ENCODE assay signal across 20 cellular contexts in the genomic region with DNA sequence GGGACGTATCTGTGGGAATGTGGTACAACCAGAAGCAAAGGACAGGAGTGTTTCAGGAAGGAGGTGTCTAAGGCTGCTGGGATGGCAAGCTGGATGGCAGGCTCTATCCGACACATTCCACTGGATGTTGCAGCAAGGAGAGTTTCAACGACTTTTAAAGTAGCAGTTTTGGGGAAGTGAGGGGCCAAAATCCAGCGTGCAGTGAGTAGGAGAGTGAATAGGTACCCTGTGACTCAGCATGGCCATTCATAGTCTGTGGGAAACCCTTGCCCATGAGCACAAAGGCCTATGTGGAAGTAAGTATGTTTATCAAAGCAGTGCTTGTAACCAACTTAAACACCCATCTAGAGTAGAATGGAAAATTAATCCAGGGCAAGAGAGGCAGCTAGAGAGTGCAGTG.
A peak's percentile ranks its signal among the peaks of the same experiment; 100 is the strongest.
DNase-seq lines count a peak whose midpoint lies in the region; ATAC-seq, FAIRE-seq and TF ChIP-seq lines count a peak whose summit lies in the region.
"Had no signal": no experiment of that assay in that cellular context is flagged by ENCODE, and none has a peak within 500 bp of the region (broad histone marks: within the 10 kb centered on the region; RNA-seq: fewer than 3 reads in every experiment).

No MANE protein-coding gene starts in this region.

- TF ChIP-seq EP300 in HepG2 (IDR thresholded peaks at IDR 0.05; ENCODE audit: low read depth in 2 of 2, low read length in 2 of 2) = no peak
- no peak for TF ChIP-seq EP300 in HepG2 (CRISPR knock-in tag; IDR thresholded peaks at IDR 0.05; ENCODE audit: borderline replicate concordance)

- H2AFZ ChIP-seq in mammary epithelial cell (ENCODE audit: low read depth, low read length) (no peak overlapping the region), HepG2 (ENCODE audit: low read length) (no peak overlapping the region)
- H2AFZ ChIP-seq: GM23248 had no signal

- no peak for TF ChIP-seq POLR2A in HepG2 (IDR thresholded peaks at IDR 0.05; ENCODE audit: insufficient read depth in 1 of 2, low read depth in 2 of 2, low read length in 2 of 2)

- H4K20me1 ChIP-seq in mammary epithelial cell (ENCODE audit: insufficient read depth, low read length) (no peaks in the 10 kb centered on the region), HepG2 (ENCODE audit: insufficient read depth, low read length) (no peaks in the 10 kb centered on the region)

- intact Hi-C loops in mammary epithelial cell (cut with micrococcal nuclease) = no loop called here
- intact Hi-C loops in MCF 10A (cut with micrococcal nuclease) = no loop called here
- intact Hi-C loops in dendritic cell treated with granulocyte-macrophage colony-stimulating factor and Interleukin-4, amounts not matched to agents 40 ng/mL and 50 ng/mL, for 4 days (cut with micrococcal nuclease) = no loop called here
- intact Hi-C loops in upper lobe of right lung (cut with DNase I) = no loop called here
- intact Hi-C loops in HepG2 (cut with micrococcal nuclease; ENCODE audit: unreplicated experiment) = no loop called here

- H3K4me2 ChIP-seq in mammary epithelial cell (ENCODE audit: insufficient read depth, low read depth, low read length) = no peak overlapping the region
- H3K4me2 ChIP-seq in HepG2 (ENCODE audit: low read depth, low read length) = no peak overlapping the region

- FAIRE-seq in HepG2 (lab: Jason Lieb, UNC) = no peak
- FAIRE-seq: GM12878, RCC 7860 had no signal

- no peak overlapping the region for H3K27ac Mint-ChIP-seq in MCF 10A (ENCODE audit: low read depth, unreplicated experiment)
- peak overlapping the region; percentile 8 for H3K27ac Mint-ChIP-seq in dendritic cell treated with granulocyte-macrophage colony-stimulating factor and Interleukin-4, amounts not matched to agents 40 ng/mL and 50 ng/mL, for 4 days
- H3K27ac Mint-ChIP-seq: IgD-negative memory B cell had no signal

- no peaks in the 10 kb centered on the region for H3K36me3 ChIP-seq in mammary epithelial cell (ENCODE audit: insufficient read depth, low read length)
- H3K36me3 ChIP-seq in upper lobe of right lung = no peaks in the 10 kb centered on the region
- no peaks in the 10 kb centered on the region for H3K36me3 ChIP-seq in HepG2 (replicated peaks in 1 of 2; ENCODE audit: control insufficient read depth in 1 of 2, insufficient read depth in 2 of 2, low read length in 2 of 2)

- H3K79me2 ChIP-seq in mammary epithelial cell (ENCODE audit: insufficient read depth, low read length) (no peaks in the 10 kb centered on the region), HepG2 (ENCODE audit: insufficient read depth, low read length) (no peaks in the 10 kb centered on the region)

- H3K27ac ChIP-seq in mammary epithelial cell (ENCODE audit: insufficient read depth, low read depth, low read length) (no peak overlapping the region), upper lobe of right lung (no peak overlapping the region), HepG2 (ENCODE audit: extremely low read length, insufficient read depth, low read length) (no peak overlapping the region)
- H3K27ac ChIP-seq: GM23248 had no signal

- no peaks in the 10 kb centered on the region for H3K4me1 Mint-ChIP-seq in MCF 10A (ENCODE audit: insufficient read depth, unreplicated experiment)
- peaks cover 27% of the 10 kb centered on the region for H3K4me1 Mint-ChIP-seq in dendritic cell treated with granulocyte-macrophage colony-stimulating factor and Interleukin-4, amounts not matched to agents 40 ng/mL and 50 ng/mL, for 4 days (ENCODE audit: low read depth)
- H3K4me1 Mint-ChIP-seq: IgD-negative memory B cell had no signal

- peak; percentile 38 for ATAC-seq in upper lobe of right lung
- no peak for ATAC-seq in HepG2
- ATAC-seq in GM19397 (IDR thresholded peaks at IDR 0.05; ENCODE audit: unreplicated experiment) = no peak
- ATAC-seq: GM12878 had no signal

- dilution Hi-C loops in mammary epithelial cell (cut with HindIII; ENCODE audit: low sequenced_read_pairs) = no loop called here

- DNase-seq in mammary epithelial cell (peak; percentile 41), MCF 10A (ENCODE audit: unreplicated experiment) (no peak), NOMO-1 treated with DMSO at 0.1 percent for 48 hours (lab: John Stamatoyannopoulos, UW; ENCODE audit: unreplicated experiment) (peak; percentile 91), upper lobe of right lung (no peak), HepG2 (ENCODE audit: low spot score) (no peak), mucosa of gallbladder (ENCODE audit: low spot score) (no peak)
- DNase-seq: DND-41, GDM1, GM23248, Kasumi-1, NCI-H1092 treated with DMSO at 0.1 percent for 48 hours, NCI-H2081 treated with DMSO at 0.1 percent for 48 hours, NCI-H82, SHP77 treated with DMSO at 0.1 percent for 48 hours, SW 1271 had no signal

- in situ Hi-C loops in mammary epithelial cell (cut with MboI; ENCODE audit: low sequenced_read_pairs in 2 of 2) = no loop called here
- in situ Hi-C loops in HepG2 (cut with HindIII; ENCODE audit: extremely low pct_ligation_motif_present, low pct_unique_long_range_greater_than_20kb) = no loop called here

- H3K9ac ChIP-seq in mammary epithelial cell (ENCODE audit: insufficient read depth, low read length) = no peak overlapping the region
- H3K9ac ChIP-seq in HepG2 (ENCODE audit: insufficient read depth, low read depth, low read length) = no peak overlapping the region
- H3K9ac ChIP-seq: GM23248 had no signal

- no peaks in the 10 kb centered on the region for H3K36me3 Mint-ChIP-seq in MCF 10A (ENCODE audit: insufficient read depth, unreplicated experiment)
- no peaks in the 10 kb centered on the region for H3K36me3 Mint-ChIP-seq in dendritic cell treated with granulocyte-macrophage colony-stimulating factor and Interleukin-4, amounts not matched to agents 40 ng/mL and 50 ng/mL, for 4 days (ENCODE audit: low read depth)

- H3K27me3 ChIP-seq in mammary epithelial cell (ENCODE audit: insufficient read depth, low read length) (no peaks in the 10 kb centered on the region), upper lobe of right lung (no peaks in the 10 kb centered on the region), HepG2 (ENCODE audit: control insufficient read depth in 1 of 2, insufficient read depth in 2 of 2, low read length in 2 of 2) (no peaks in the 10 kb centered on the region)

- no peaks in the 10 kb centered on the region for H3K9me3 Mint-ChIP-seq in MCF 10A (ENCODE audit: unreplicated experiment)
- H3K9me3 Mint-ChIP-seq in dendritic cell treated with granulocyte-macrophage colony-stimulating factor and Interleukin-4, amounts not matched to agents 40 ng/mL and 50 ng/mL, for 4 days = no peaks in the 10 kb centered on the region

- TF ChIP-seq RAD21 in HepG2 (CRISPR knock-in tag; IDR thresholded peaks at IDR 0.05) = no peak

- CTCF ChIA-PET in mammary epithelial cell (lab: Charles Lee; ENCODE audit: low non-redundant PET) = no interaction called here
- CTCF ChIA-PET in MCF 10A (lab: Yijun Ruan, JAX) = no interaction called here
- CTCF ChIA-PET in HepG2 (lab: Yijun Ruan, JAX; ENCODE audit: low intra/inter-chr PET ratio, low total read pairs) = no interaction called here

- no peak overlapping the region for H3K4me3 ChIP-seq in mammary epithelial cell (replicated peaks in 1 of 3; ENCODE audit: insufficient read depth in 1 of 3, low read depth in 2 of 3, low read length in 3 of 3)
- no peak overlapping the region for H3K4me3 ChIP-seq in upper lobe of right lung
- H3K4me3 ChIP-seq in HepG2 (replicated peaks in 1 of 3; ENCODE audit: insufficient read depth in 1 of 3, low read depth in 2 of 3, low read length in 3 of 3) = no peak overlapping the region
- H3K4me3 ChIP-seq: GM12878, GM23248 had no signal

- H3K4me3 Mint-ChIP-seq in MCF 10A (ENCODE audit: unreplicated experiment) = no peak overlapping the region
- H3K4me3 Mint-ChIP-seq in dendritic cell treated with granulocyte-macrophage colony-stimulating factor and Interleukin-4, amounts not matched to agents 40 ng/mL and 50 ng/mL, for 4 days = no peak overlapping the region
- H3K4me3 Mint-ChIP-seq: IgD-negative memory B cell had no signal

- no TSS peak for BruUV-seq in mammary epithelial cell (replicated peaks; lab: Mats Ljungman, UMichigan)
- BruUV-seq in MCF 10A (replicated peaks; lab: Mats Ljungman, UMichigan) = no TSS peak
- no TSS peak for BruUV-seq in HepG2 (replicated peaks; lab: Mats Ljungman, UMichigan)

- H3K9me3 ChIP-seq in mammary epithelial cell (replicated peaks; ENCODE audit: insufficient read depth, low read length) (no peaks in the 10 kb centered on the region), upper lobe of right lung (no peaks in the 10 kb centered on the region), HepG2 (ENCODE audit: low read length) (no peaks in the 10 kb centered on the region)

- 91% methylated on average over 4 of the region's 4 CpGs for WGBS in mammary epithelial cell (ENCODE audit: low coverage, missing lambda C conversion rate)
- 8% methylated on average over 4 of the region's 4 CpGs for WGBS in HepG2 (ENCODE audit: low lambda C conversion rate)

- POLR2A ChIA-PET in MCF 10A (lab: Yijun Ruan, JAX) (no interaction called here), HepG2 (lab: Yijun Ruan, JAX) (no interaction called here)

- no peak for TF ChIP-seq CTCF in mammary epithelial cell (conservative IDR thresholded peaks at IDR 0.05 in 1 of 2, IDR thresholded peaks at IDR 0.05 in 1 of 2; ENCODE audit: extremely low read depth in 1 of 2, insufficient read depth in 1 of 2, low read depth in 1 of 2, low read length in 2 of 2)
- TF ChIP-seq CTCF in MCF 10A (IDR thresholded peaks at IDR 0.05; ENCODE audit: unreplicated experiment) = no peak
- no peak for TF ChIP-seq CTCF in upper lobe of right lung (IDR thresholded peaks at IDR 0.05)
- TF ChIP-seq CTCF in HepG2 (CRISPR knock-in tag; IDR thresholded peaks at IDR 0.05) = no peak

- no peaks in the 10 kb centered on the region for H3K27me3 Mint-ChIP-seq in MCF 10A (ENCODE audit: insufficient read depth, unreplicated experiment)
- peaks cover 2% of the 10 kb centered on the region for H3K27me3 Mint-ChIP-seq in dendritic cell treated with granulocyte-macrophage colony-stimulating factor and Interleukin-4, amounts not matched to agents 40 ng/mL and 50 ng/mL, for 4 days
- H3K27me3 Mint-ChIP-seq: IgD-negative memory B cell had no signal

- H3K4me1 ChIP-seq in mammary epithelial cell (ENCODE audit: insufficient read depth, low read length) = no peaks in the 10 kb centered on the region
- no peaks in the 10 kb centered on the region for H3K4me1 ChIP-seq in upper lobe of right lung
- H3K4me1 ChIP-seq in HepG2 (ENCODE audit: insufficient read depth, low read length) = no peaks in the 10 kb centered on the region

TF ChIP-seq in HepG2, 621 proteins besides CTCF, POLR2A, EP300 and RAD21 (continues in another document):
- no peak for TF ChIP-seq MTA1 (CRISPR knock-in tag; IDR thresholded peaks at IDR 0.05; ENCODE audit: borderline replicate concordance)
- TF ChIP-seq TGIF2 (CRISPR knock-in tag; IDR thresholded peaks at IDR 0.05) = no peak

Comparison
In these comparisons a context has a peak if more than half of its experiments do, and no peak if none do; other contexts are left out.
1. DNase-seq: peak in mammary epithelial cell (single experiment) and NOMO-1 treated with DMSO at 0.1 percent for 48 hours (single experiment); none in MCF 10A (single experiment), upper lobe of right lung (single experiment), HepG2 (single experiment) and mucosa of gallbladder (single experiment).